ENCODE assay signal across 15 cellular contexts in genomic region chr9:126152622-126153362, GRCh38.
DNase-seq lines count a peak whose midpoint lies in the region; ATAC-seq, FAIRE-seq and TF ChIP-seq lines count a peak whose summit lies in the region.
"Had no signal": no experiment of that assay in that cellular context is flagged by ENCODE, and none has a peak within 500 bp of the region (broad histone marks: within the 10 kb centered on the region; RNA-seq: fewer than 3 reads in every experiment).

No MANE protein-coding gene starts in this region.

- peaks cover 3% of the 10 kb centered on the region for H3K27me3 ChIP-seq in H7 (ENCODE audit: control insufficient read depth, insufficient read depth, low read length)

- H3K36me3 ChIP-seq in H7 (replicated peaks; ENCODE audit: control insufficient read depth, insufficient read depth, low read length): no peaks in the 10 kb centered on the region
- H3K36me3 ChIP-seq in kidney (ENCODE audit: control insufficient read depth in 1 of 2, insufficient read depth in 2 of 2, low read length in 2 of 2): no peaks in the 10 kb centered on the region

- no peaks in the 10 kb centered on the region for H3K4me1 ChIP-seq in kidney (ENCODE audit: control insufficient read depth in 1 of 2, insufficient read depth in 1 of 2, low read depth in 1 of 2, low read length in 2 of 2)

- intact Hi-C loops in kidney (cut with DNase I): no loop called here
- intact Hi-C loops in posterior vena cava (cut with DNase I): no loop called here

- no peak for TF ChIP-seq CTCF in kidney (IDR thresholded peaks at IDR 0.05; ENCODE audit: borderline replicate concordance, extremely low read depth, insufficient read depth)

- no peak overlapping the region for H3K27ac ChIP-seq in kidney (ENCODE audit: low read depth in 2 of 2, low read length in 2 of 2)

- no peak overlapping the region for H3K9ac ChIP-seq in kidney (ENCODE audit: low read length in 2 of 2)

- DNase-seq in GM03348 (ENCODE audit: low spot score) (peak; percentile 1), H7 (peak; percentile 8), kidney (peak; percentile 14), posterior vena cava (ENCODE audit: low spot score) (peak; percentile 3), middle frontal gyrus (ENCODE audit: extremely low spot score, low spot score) (no peak), H54 (ENCODE audit: insufficient read length, low spot score) (no peak)
- DNase-seq: C1 segment of cervical spinal cord, KG1, MV-4-11, NCI-H1694 treated with DMSO at 0.1 percent for 48 hours, NCI-H748 treated with DMSO at 0.1 percent for 48 hours, Right ventricle myocardium superior had no signal

- ATAC-seq in GM21526 (IDR thresholded peaks at IDR 0.05; ENCODE audit: low FRiP score, unreplicated experiment): no peak
- ATAC-seq: HCT116 had no signal

- no peaks in the 10 kb centered on the region for H3K9me3 ChIP-seq in kidney (ENCODE audit: control insufficient read depth in 1 of 2, low read length in 2 of 2)

- FAIRE-seq in kidney (lab: Jason Lieb, UNC) (no peak), H54 (lab: Jason Lieb, UNC) (no peak)
- FAIRE-seq: D721Med had no signal

- TF ChIP-seq POLR2A in H54 (IDR thresholded peaks at IDR 0.05; ENCODE audit: low read depth, low read length): no peak

- H3K4me3 ChIP-seq in H7 (ENCODE audit: insufficient read depth, low read depth, low read length) (no peak overlapping the region), kidney (ENCODE audit: low read length in 2 of 2) (no peak overlapping the region)

Comparison
In these comparisons a context has a peak if more than half of its experiments do, and no peak if none do; other contexts are left out.
1. DNase-seq: peak in GM03348 (single experiment), H7 (single experiment), kidney (single experiment) and posterior vena cava (single experiment); none in middle frontal gyrus (single experiment) and H54 (single experiment).